In the genomic region with DNA sequence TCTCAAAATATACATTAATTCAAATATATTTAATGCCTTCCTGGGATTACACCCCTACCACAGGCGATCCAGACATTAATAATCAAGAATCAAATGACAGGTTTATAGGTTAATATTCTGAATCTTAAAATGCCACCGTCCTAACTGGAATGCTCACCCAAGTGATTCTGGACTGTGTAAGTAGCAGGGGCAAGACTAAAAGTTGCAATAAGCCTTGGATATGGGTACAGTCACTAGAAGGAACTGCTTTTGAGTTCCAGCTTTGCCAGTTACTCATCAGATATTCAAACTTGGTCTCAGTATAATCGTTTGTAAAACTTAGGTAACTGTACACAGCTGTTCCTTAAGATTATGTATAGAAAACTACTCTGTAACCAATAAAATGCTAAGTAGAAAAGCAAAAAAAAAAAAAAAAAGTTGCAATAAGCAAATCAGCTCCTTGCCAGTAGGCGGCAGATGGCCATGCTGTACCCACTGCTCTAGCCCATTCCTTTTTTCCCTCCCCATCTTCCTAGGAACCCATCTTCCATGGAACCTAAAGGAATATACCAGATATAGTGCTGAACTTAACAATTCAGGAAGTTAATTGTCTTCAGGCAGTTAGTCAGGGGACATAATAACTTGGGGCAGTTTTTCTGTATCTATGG, we compare ENCODE assay signal across 8 cellular contexts. TPM values are rescaled to one million over a fixed set of nuclear protein-coding genes. Genes with fewer than 3 reads are reported as not detected.
A peak's percentile ranks its signal among the peaks of the same experiment; 100 is the strongest.
DNase-seq lines count a peak whose midpoint lies in the region; ATAC-seq, FAIRE-seq and TF ChIP-seq lines count a peak whose summit lies in the region.

No MANE protein-coding gene starts in this region.

- TF ChIP-seq CTCF in HepG2 (CRISPR knock-in tag; IDR thresholded peaks at IDR 0.05) (0 out of 2 replicates have a peak, but pooled peaks have one; percentile 18), right lobe of liver (IDR thresholded peaks at IDR 0.05) (no peak), NB4 (IDR thresholded peaks at IDR 0.05; ENCODE audit: low read depth, low read length) (peak; percentile 37), cardiac fibroblast (IDR thresholded peaks at IDR 0.05; ENCODE audit: low read depth, low read length) (peak; percentile 46), lower lobe of right lung (IDR thresholded peaks at IDR 0.05) (no peak)

- DNase-seq in HepG2 (ENCODE audit: low spot score) (no peak), right lobe of liver (no peak), NB4 (ENCODE audit: low read depth) (peak; percentile 50), cardiac fibroblast (ENCODE audit: low read depth in 2 of 2) (peak; percentile 16 to 24), urothelium cell line (ENCODE audit: low spot score) (peak; percentile 0), lower lobe of right lung (no peak), mesenteric fat pad (ENCODE audit: low spot score) (no peak)
- DNase-seq in activated effector memory CD4-positive, alpha-beta T cell treated with anti-CD3 and anti-CD28 coated beads, Interleukin-2, amount 50 U/mL, for 16 hours = no peak

- H3K36me3 ChIP-seq in HepG2 (replicated peaks in 1 of 2; ENCODE audit: control insufficient read depth in 1 of 2, insufficient read depth in 2 of 2, low read length in 2 of 2) (peaks cover 0 to 20% of the 10 kb centered on the region in 2 experiments; a peak in 2 of 5 replicates), right lobe of liver (peaks cover 0 to 6% (median 0%) of the 10 kb centered on the region in 4 donors), lower lobe of right lung (peaks cover 6% of the 10 kb centered on the region)

- TF ChIP-seq RAD21 in HepG2 (CRISPR knock-in tag; IDR thresholded peaks at IDR 0.05) = no peak

- intact Hi-C loops in HepG2 (cut with micrococcal nuclease; ENCODE audit: unreplicated experiment) (loop anchor here (2.0 kb wide), 1 partner anchor 15 kb away; no protein-coding TSS in a partner anchor), right lobe of liver (cut with DNase I) (no loop called here), lower lobe of right lung (cut with DNase I) (no loop called here)

- POLR2A ChIA-PET in HepG2 (lab: Yijun Ruan, JAX) = interaction anchor here (1.0 kb wide), 1 partner anchor 11 kb away, joined by 3 read pairs; the partner anchor contains the start of gene UCHL5

- H3K9ac ChIP-seq in HepG2 (ENCODE audit: insufficient read depth, low read depth, low read length) = no peak overlapping the region

- no peak overlapping the region for H3K4me2 ChIP-seq in HepG2 (ENCODE audit: low read depth, low read length)

- peak; percentile 80 for ATAC-seq in HepG2
- no peak for ATAC-seq in right lobe of liver
- ATAC-seq in lower lobe of right lung = no peak

- in situ Hi-C loops in HepG2 (cut with HindIII; ENCODE audit: extremely low pct_ligation_motif_present, low pct_unique_long_range_greater_than_20kb) = no loop called here

- no peaks in the 10 kb centered on the region for H3K4me1 ChIP-seq in HepG2 (ENCODE audit: insufficient read depth, low read length)
- H3K4me1 ChIP-seq in right lobe of liver = no peaks in the 10 kb centered on the region
- H3K4me1 ChIP-seq in lower lobe of right lung = peaks cover 13% of the 10 kb centered on the region

- H3K4me3 ChIP-seq in HepG2 (replicated peaks in 1 of 3; ENCODE audit: insufficient read depth in 1 of 3, low read depth in 2 of 3, low read length in 3 of 3) (no peak overlapping the region), right lobe of liver (no peak overlapping the region), NB4 (ENCODE audit: low read depth, low read length) (no peak overlapping the region), cardiac fibroblast (replicated peaks in 1 of 2; ENCODE audit: low read depth in 2 of 2, low read length in 2 of 2) (no peak overlapping the region), lower lobe of right lung (no peak overlapping the region)

- WGBS in HepG2 (ENCODE audit: low lambda C conversion rate) = 76% methylated on average over 4 of the region's 4 CpGs
- WGBS in right lobe of liver (ENCODE audit: insufficient coverage, low coverage, low lambda C conversion rate, missing lambda C conversion rate) = 80% methylated on average over 4 of the region's 4 CpGs

- CTCF ChIA-PET in HepG2 (lab: Yijun Ruan, JAX; ENCODE audit: low intra/inter-chr PET ratio, low total read pairs) = interaction anchor here (0.6 kb wide), 1 partner anchor 52 kb away, joined by 3 read pairs; the partner anchor contains the start of gene CDC73

- no peaks in the 10 kb centered on the region for H4K20me1 ChIP-seq in HepG2 (ENCODE audit: insufficient read depth, low read length)

- H2AFZ ChIP-seq in HepG2 (ENCODE audit: low read length) = no peak overlapping the region

- H3K27me3 ChIP-seq in HepG2 (ENCODE audit: control insufficient read depth in 1 of 2, insufficient read depth in 2 of 2, low read length in 2 of 2) (no peaks in the 10 kb centered on the region), right lobe of liver (no peaks in the 10 kb centered on the region), lower lobe of right lung (ENCODE audit: low read depth) (no peaks in the 10 kb centered on the region)

- peaks cover 35% of the 10 kb centered on the region for H3K79me2 ChIP-seq in HepG2 (ENCODE audit: insufficient read depth, low read length)

- TF ChIP-seq EP300 in HepG2 (IDR thresholded peaks at IDR 0.05; ENCODE audit: low read depth in 2 of 2, low read length in 2 of 2) = no peak
- no peak for TF ChIP-seq EP300 in HepG2 (CRISPR knock-in tag; IDR thresholded peaks at IDR 0.05; ENCODE audit: borderline replicate concordance)

- FAIRE-seq in HepG2 (lab: Jason Lieb, UNC) (no peak), urothelium cell line (lab: Jason Lieb, UNC) (no peak)

- no peaks in the 10 kb centered on the region for H3K9me3 ChIP-seq in HepG2 (ENCODE audit: low read length)
- H3K9me3 ChIP-seq in right lobe of liver = no peaks in the 10 kb centered on the region
- no peaks in the 10 kb centered on the region for H3K9me3 ChIP-seq in lower lobe of right lung

- TF ChIP-seq POLR2A in HepG2 (IDR thresholded peaks at IDR 0.05; ENCODE audit: insufficient read depth in 1 of 2, low read depth in 2 of 2, low read length in 2 of 2) = no peak
- TF ChIP-seq POLR2A in right lobe of liver (IDR thresholded peaks at IDR 0.05) = no peak
- no peak for TF ChIP-seq POLR2A in NB4 (IDR thresholded peaks at IDR 0.05; ENCODE audit: extremely low read depth, insufficient read length)

- no TSS peak for BruUV-seq in HepG2 (replicated peaks; lab: Mats Ljungman, UMichigan)

- H3K27ac ChIP-seq in HepG2 (ENCODE audit: extremely low read length, insufficient read depth, low read length) (no peak overlapping the region), right lobe of liver (no peak overlapping the region), lower lobe of right lung (no peak overlapping the region)

RNA-seq across cellular contexts. Expression of gene RO60, which starts 10.5 kb away (rescaled TPM):
- total RNA-seq in HepG2 (2016; rRNA removed; fragmentation: Illumina TruSeq; extraction: Trizol) = 53.7 and 90.0 TPM in 2 replicates
- total RNA-seq in HepG2 (2016; cell fraction: cytosol; rRNA removed; fragmentation: Illumina TruSeq; extraction: Trizol; ENCODE audit: low read depth) = 10.5 and 10.8 TPM in 2 replicates
- total RNA-seq in HepG2 (2016; cell fraction: insoluble cytoplasmic fraction; rRNA removed; fragmentation: Illumina TruSeq; extraction: Trizol) = 53.1 and 96.6 TPM in 2 replicates
- total RNA-seq in HepG2 (2016; cell fraction: membrane; rRNA removed; fragmentation: Illumina TruSeq; extraction: Trizol) = 18.2 and 19.9 TPM in 2 replicates
- total RNA-seq in HepG2 (2016; cell fraction: nucleus; rRNA removed; fragmentation: Illumina TruSeq; extraction: Trizol) = 33.6 and 37.0 TPM in 2 replicates
- 14.5 and 20.3 TPM in 2 replicates for polyA plus RNA-seq in HepG2 (2011; rRNA removed)
- polyA plus RNA-seq in HepG2 (2011; cell fraction: cytosol; rRNA removed) = 11.4 and 12.3 TPM in 2 replicates
- 16.9 and 17.1 TPM in 2 replicates for polyA plus RNA-seq in HepG2 (2011; cell fraction: nucleus; rRNA removed)
- polyA plus RNA-seq in HepG2 (2012) = 15.5 and 15.6 TPM in 2 replicates
- polyA plus RNA-seq in HepG2 (2016; cell fraction: cytosol; fragmentation: Illumina TruSeq; extraction: Trizol; ENCODE audit: low read depth) = 1.2 TPM in 2 replicates
- polyA plus RNA-seq in HepG2 (2016; cell fraction: insoluble cytoplasmic fraction; fragmentation: Illumina TruSeq; extraction: Trizol; ENCODE audit: low read depth) = 22.6 and 23.2 TPM in 2 replicates
- polyA plus RNA-seq in HepG2 (2016; cell fraction: membrane; fragmentation: Illumina TruSeq; extraction: Trizol; ENCODE audit: low read depth) = 2.6 TPM in 2 replicates
- polyA plus RNA-seq in HepG2 (2016; cell fraction: nucleus; fragmentation: Illumina TruSeq; extraction: Trizol; ENCODE audit: insufficient read depth, low read depth) = 15.8 and 18.7 TPM in 2 replicates
- 57.6 and 70.0 TPM in 2 replicates for polyA minus RNA-seq in HepG2 (2011; rRNA and poly(A)+ RNA removed; ENCODE audit: low replicate concordance)
- polyA minus RNA-seq in HepG2 (2011; cell fraction: cytosol; rRNA and poly(A)+ RNA removed) = 54.5 and 59.0 TPM in 2 replicates
- 74.0 and 82.1 TPM in 2 replicates for polyA minus RNA-seq in HepG2 (2011; cell fraction: nucleus; rRNA and poly(A)+ RNA removed)
- 10 to 100 TPM; 21.3 to 35.9 (median 25.5) TPM for total RNA-seq in right lobe of liver
- total RNA-seq in lower lobe of right lung = 70.7 TPM
- 48.4 TPM for total RNA-seq in mesenteric fat pad

RNA-seq across cellular contexts. Expression of gene UCHL5, which starts 10.7 kb away (rescaled TPM):
- total RNA-seq in HepG2 (2016; rRNA removed; fragmentation: Illumina TruSeq; extraction: Trizol) = 44.1 and 72.4 TPM in 2 replicates
- total RNA-seq in HepG2 (2016; cell fraction: cytosol; rRNA removed; fragmentation: Illumina TruSeq; extraction: Trizol; ENCODE audit: low read depth) = 10.9 and 11.5 TPM in 2 replicates
- 41.4 and 69.5 TPM in 2 replicates for total RNA-seq in HepG2 (2016; cell fraction: insoluble cytoplasmic fraction; rRNA removed; fragmentation: Illumina TruSeq; extraction: Trizol)
- 21.8 and 25.2 TPM in 2 replicates for total RNA-seq in HepG2 (2016; cell fraction: membrane; rRNA removed; fragmentation: Illumina TruSeq; extraction: Trizol)
- total RNA-seq in HepG2 (2016; cell fraction: nucleus; rRNA removed; fragmentation: Illumina TruSeq; extraction: Trizol) = 48.2 and 48.7 TPM in 2 replicates
- 11.3 and 18.2 TPM in 2 replicates for polyA plus RNA-seq in HepG2 (2011; rRNA removed)
- 5.7 and 8.6 TPM in 2 replicates for polyA plus RNA-seq in HepG2 (2011; cell fraction: cytosol; rRNA removed)
- polyA plus RNA-seq in HepG2 (2011; cell fraction: nucleus; rRNA removed) = 8.0 and 8.1 TPM in 2 replicates
- polyA plus RNA-seq in HepG2 (2012) = 18.9 and 28.2 TPM in 2 replicates
- 9.4 and 9.6 TPM in 2 replicates for polyA plus RNA-seq in HepG2 (2016; cell fraction: cytosol; fragmentation: Illumina TruSeq; extraction: Trizol; ENCODE audit: low read depth)
- 95.7 and 95.9 TPM in 2 replicates for polyA plus RNA-seq in HepG2 (2016; cell fraction: insoluble cytoplasmic fraction; fragmentation: Illumina TruSeq; extraction: Trizol; ENCODE audit: low read depth)
- 15.2 and 17.2 TPM in 2 replicates for polyA plus RNA-seq in HepG2 (2016; cell fraction: membrane; fragmentation: Illumina TruSeq; extraction: Trizol; ENCODE audit: low read depth)
- 44.2 and 50.7 TPM in 2 replicates for polyA plus RNA-seq in HepG2 (2016; cell fraction: nucleus; fragmentation: Illumina TruSeq; extraction: Trizol; ENCODE audit: insufficient read depth, low read depth)
- polyA minus RNA-seq in HepG2 (2011; rRNA and poly(A)+ RNA removed; ENCODE audit: low replicate concordance) = 8.2 and 18.8 TPM in 2 replicates
- polyA minus RNA-seq in HepG2 (2011; cell fraction: cytosol; rRNA and poly(A)+ RNA removed) = 10.1 and 16.5 TPM in 2 replicates
- polyA minus RNA-seq in HepG2 (2011; cell fraction: nucleus; rRNA and poly(A)+ RNA removed) = 45.1 and 47.9 TPM in 2 replicates
- 10 to 100 TPM; 11.5 to 28.6 (median 22.3) TPM for total RNA-seq in right lobe of liver
- total RNA-seq in lower lobe of right lung = 26.0 TPM
- total RNA-seq in mesenteric fat pad = 27.5 TPM

RNA-seq across cellular contexts. Expression of gene GLRX2, which starts 35.3 kb away (rescaled TPM):
- total RNA-seq in HepG2 (2016; rRNA removed; fragmentation: Illumina TruSeq; extraction: Trizol) (39.0 and 42.1 TPM in 2 replicates), right lobe of liver (10 to 100 TPM in 5 of 6 experiments, 1 to 10 TPM in 1; 9.5 to 20.1 (median 12.1) TPM), lower lobe of right lung (25.2 TPM), mesenteric fat pad (33.3 TPM)
- 15.2 and 15.4 TPM in 2 replicates for total RNA-seq in HepG2 (2016; cell fraction: cytosol; rRNA removed; fragmentation: Illumina TruSeq; extraction: Trizol; ENCODE audit: low read depth)
- 37.3 and 45.3 TPM in 2 replicates for total RNA-seq in HepG2 (2016; cell fraction: insoluble cytoplasmic fraction; rRNA removed; fragmentation: Illumina TruSeq; extraction: Trizol)
- total RNA-seq in HepG2 (2016; cell fraction: membrane; rRNA removed; fragmentation: Illumina TruSeq; extraction: Trizol) = 16.0 and 16.3 TPM in 2 replicates
- 14.4 and 15.4 TPM in 2 replicates for total RNA-seq in HepG2 (2016; cell fraction: nucleus; rRNA removed; fragmentation: Illumina TruSeq; extraction: Trizol)
- polyA plus RNA-seq in HepG2 (2011; rRNA removed) = 11.8 and 11.9 TPM in 2 replicates
- 7.4 and 10.8 TPM in 2 replicates for polyA plus RNA-seq in HepG2 (2011; cell fraction: cytosol; rRNA removed)
- 2.3 and 3.1 TPM in 2 replicates for polyA plus RNA-seq in HepG2 (2011; cell fraction: nucleus; rRNA removed)
- polyA plus RNA-seq in HepG2 (2012) = 13.8 and 16.5 TPM in 2 replicates
- polyA plus RNA-seq in HepG2 (2016; cell fraction: cytosol; fragmentation: Illumina TruSeq; extraction: Trizol; ENCODE audit: low read depth) = 14.1 and 15.6 TPM in 2 replicates
- 44.7 and 48.7 TPM in 2 replicates for polyA plus RNA-seq in HepG2 (2016; cell fraction: insoluble cytoplasmic fraction; fragmentation: Illumina TruSeq; extraction: Trizol; ENCODE audit: low read depth)
- 15.5 and 17.5 TPM in 2 replicates for polyA plus RNA-seq in HepG2 (2016; cell fraction: membrane; fragmentation: Illumina TruSeq; extraction: Trizol; ENCODE audit: low read depth)
- 24.2 and 30.9 TPM in 2 replicates for polyA plus RNA-seq in HepG2 (2016; cell fraction: nucleus; fragmentation: Illumina TruSeq; extraction: Trizol; ENCODE audit: insufficient read depth, low read depth)
- polyA minus RNA-seq in HepG2 (2011; rRNA and poly(A)+ RNA removed; ENCODE audit: low replicate concordance) = 1.8 and 2.8 TPM in 2 replicates
- 2.9 and 3.5 TPM in 2 replicates for polyA minus RNA-seq in HepG2 (2011; cell fraction: cytosol; rRNA and poly(A)+ RNA removed)
- polyA minus RNA-seq in HepG2 (2011; cell fraction: nucleus; rRNA and poly(A)+ RNA removed) = 6.4 and 7.1 TPM in 2 replicates

RNA-seq across cellular contexts. Expression of gene CDC73, which starts 52.0 kb away (rescaled TPM):
- 26.3 and 38.3 TPM in 2 replicates for total RNA-seq in HepG2 (2016; rRNA removed; fragmentation: Illumina TruSeq; extraction: Trizol)
- 7.0 and 9.9 TPM in 2 replicates for total RNA-seq in HepG2 (2016; cell fraction: cytosol; rRNA removed; fragmentation: Illumina TruSeq; extraction: Trizol; ENCODE audit: low read depth)
- 24.1 and 35.5 TPM in 2 replicates for total RNA-seq in HepG2 (2016; cell fraction: insoluble cytoplasmic fraction; rRNA removed; fragmentation: Illumina TruSeq; extraction: Trizol)
- total RNA-seq in HepG2 (2016; cell fraction: membrane; rRNA removed; fragmentation: Illumina TruSeq; extraction: Trizol) = 12.2 and 17.8 TPM in 2 replicates
- total RNA-seq in HepG2 (2016; cell fraction: nucleus; rRNA removed; fragmentation: Illumina TruSeq; extraction: Trizol) = 28.6 and 30.2 TPM in 2 replicates
- 17.8 and 20.2 TPM in 2 replicates for polyA plus RNA-seq in HepG2 (2011; rRNA removed)
- polyA plus RNA-seq in HepG2 (2011; cell fraction: cytosol; rRNA removed) = 8.2 and 11.2 TPM in 2 replicates
- polyA plus RNA-seq in HepG2 (2011; cell fraction: nucleus; rRNA removed) = 13.7 and 23.6 TPM in 2 replicates
- 14.9 and 21.9 TPM in 2 replicates for polyA plus RNA-seq in HepG2 (2012)
- polyA plus RNA-seq in HepG2 (2016; cell fraction: cytosol; fragmentation: Illumina TruSeq; extraction: Trizol; ENCODE audit: low read depth) = 2.7 and 3.0 TPM in 2 replicates
- polyA plus RNA-seq in HepG2 (2016; cell fraction: insoluble cytoplasmic fraction; fragmentation: Illumina TruSeq; extraction: Trizol; ENCODE audit: low read depth) = 43.2 and 54.7 TPM in 2 replicates
- 6.9 and 10.0 TPM in 2 replicates for polyA plus RNA-seq in HepG2 (2016; cell fraction: membrane; fragmentation: Illumina TruSeq; extraction: Trizol; ENCODE audit: low read depth)
- 21.7 and 29.5 TPM in 2 replicates for polyA plus RNA-seq in HepG2 (2016; cell fraction: nucleus; fragmentation: Illumina TruSeq; extraction: Trizol; ENCODE audit: insufficient read depth, low read depth)
- polyA minus RNA-seq in HepG2 (2011; rRNA and poly(A)+ RNA removed; ENCODE audit: low replicate concordance) = 4.6 and 13.8 TPM in 2 replicates
- 18.6 and 19.3 TPM in 2 replicates for polyA minus RNA-seq in HepG2 (2011; cell fraction: cytosol; rRNA and poly(A)+ RNA removed)
- 88.3 and 88.8 TPM in 2 replicates for polyA minus RNA-seq in HepG2 (2011; cell fraction: nucleus; rRNA and poly(A)+ RNA removed)
- total RNA-seq in right lobe of liver = 10 to 100 TPM; 11.1 to 23.8 (median 18.3) TPM
- total RNA-seq in lower lobe of right lung = 59.8 TPM
- total RNA-seq in mesenteric fat pad = 61.4 TPM

Comparison
In these comparisons a context has a peak if more than half of its experiments do, and no peak if none do; other contexts are left out.
1. CTCF ChIP-seq: peak in HepG2 (single experiment), NB4 (single experiment) and cardiac fibroblast (single experiment); none in right lobe of liver (0 of 4) and lower lobe of right lung (single experiment).
2. DNase-seq: peak in NB4 (single experiment), cardiac fibroblast (2 of 2) and urothelium cell line (single experiment); none in HepG2 (single experiment), right lobe of liver (0 of 3), activated effector memory CD4-positive, alpha-beta T cell treated with anti-CD3 and anti-CD28 coated beads, Interleukin-2, amount 50 U/mL, for 16 hours (single experiment), lower lobe of right lung (single experiment) and mesenteric fat pad (single experiment).